In the genomic region with DNA sequence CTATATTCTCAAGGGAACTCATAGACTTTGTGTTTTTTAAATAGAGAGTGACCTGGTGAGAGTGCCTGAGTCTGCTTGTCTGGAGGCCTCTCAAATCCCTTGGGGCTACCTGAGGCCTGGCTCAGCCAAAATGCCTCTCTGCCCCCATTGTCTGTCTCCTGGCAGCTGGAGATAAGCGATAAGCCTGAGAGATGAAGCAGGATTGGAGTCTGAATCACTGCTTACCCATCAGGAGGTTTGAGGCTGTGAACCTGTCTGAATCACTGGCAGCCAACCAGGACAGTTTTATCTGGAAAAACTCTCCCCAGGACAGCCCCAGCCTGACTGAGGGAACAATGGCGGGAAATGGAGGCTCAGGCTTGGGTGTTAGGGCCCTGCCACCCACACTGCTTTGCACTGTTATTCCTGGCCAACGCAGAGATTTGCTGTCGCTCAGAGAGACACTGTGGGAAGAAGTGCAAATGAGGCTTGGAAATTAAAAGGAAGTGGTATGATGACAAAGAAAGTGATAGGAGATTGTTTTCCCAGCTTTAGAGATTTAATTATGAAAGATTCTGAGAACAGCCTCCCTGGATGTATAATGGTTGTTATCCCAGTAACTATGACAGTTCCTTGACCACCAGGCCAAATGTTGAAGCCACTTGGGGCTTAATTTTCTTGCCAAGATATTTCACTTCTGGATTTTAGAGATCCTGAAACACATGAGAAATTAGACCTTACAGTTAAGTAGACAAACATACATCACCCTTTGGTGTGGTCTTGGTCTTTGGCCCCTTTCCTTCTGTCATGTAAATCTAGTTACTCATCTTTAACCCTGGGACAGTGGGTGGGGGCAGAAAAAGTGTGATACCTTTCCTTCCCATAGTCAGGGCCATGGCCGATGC, we compare ENCODE assay signal across 11 cellular contexts.
A peak's percentile ranks its signal among the peaks of the same experiment; 100 is the strongest.
DNase-seq lines count a peak whose midpoint lies in the region; ATAC-seq and TF ChIP-seq lines count a peak whose summit lies in the region.
"Had no signal": no experiment of that assay in that cellular context is flagged by ENCODE, and none has a peak within 500 bp of the region (broad histone marks: within the 10 kb centered on the region; RNA-seq: fewer than 3 reads in every experiment).

No MANE protein-coding gene starts in this region.

- H3K27ac ChIP-seq in BLaER1 treated with 17β-estradiol and CSF1 and Interleukin-3, amounts not matched to agents 10 nM and 100 nM = no peak overlapping the region
- H3K27ac ChIP-seq in HCT116 (ENCODE audit: low read depth, low read length) = no peak overlapping the region
- no peak overlapping the region for H3K27ac ChIP-seq in body of pancreas
- H3K27ac ChIP-seq: suprapubic skin had no signal

- ATAC-seq in HCT116 (no peak), left ventricle myocardium superior (peak; percentile 74), body of pancreas (no peak)
- no peak for ATAC-seq in activated CD8-positive, alpha-beta T cell treated with anti-CD3 and anti-CD28 coated beads for 36 hours
- ATAC-seq: activated naive CD8-positive, alpha-beta T cell treated with anti-CD3 and anti-CD28 coated beads, Interleukin-2, amount 50 U/mL, for 24 hours had no signal

- H3K4me3 ChIP-seq in BLaER1 treated with 17β-estradiol and CSF1 and Interleukin-3, amounts not matched to agents 10 nM and 100 nM = no peak overlapping the region
- H3K4me3 ChIP-seq in HCT116 (replicated peaks in 1 of 2; ENCODE audit: low read depth in 1 of 2, low read length in 2 of 2) (no peak overlapping the region), body of pancreas (no peak overlapping the region)
- H3K4me3 ChIP-seq: suprapubic skin had no signal

- H3K4me1 Mint-ChIP-seq in activated CD8-positive, alpha-beta T cell treated with anti-CD3 and anti-CD28 coated beads for 36 hours (ENCODE audit: low read depth) = no peaks in the 10 kb centered on the region
- H3K4me1 Mint-ChIP-seq: activated naive CD8-positive, alpha-beta T cell treated with anti-CD3 and anti-CD28 coated beads, Interleukin-2, amount 50 U/mL, for 24 hours; CD4-positive, CD25-positive, alpha-beta regulatory T cell had no signal

- POLR2A ChIA-PET in HCT116 (lab: Charles Lee) = no interaction called here
- POLR2A ChIA-PET in activated CD8-positive, alpha-beta T cell treated with anti-CD3 and anti-CD28 coated beads for 36 hours (lab: Charles Lee) = no interaction called here

- peaks cover 10% of the 10 kb centered on the region for H3K27me3 Mint-ChIP-seq in activated CD8-positive, alpha-beta T cell treated with anti-CD3 and anti-CD28 coated beads for 36 hours

- H3K36me3 ChIP-seq in BLaER1 treated with 17β-estradiol and CSF1 and Interleukin-3, amounts not matched to agents 10 nM and 100 nM = peaks cover 0 to 6% (median 0%) of the 10 kb centered on the region in 11 experiments; a peak in 1 of 22 replicates
- H3K36me3 ChIP-seq in HCT116 (ENCODE audit: control insufficient read depth in 1 of 2, insufficient read depth in 2 of 2, low read length in 2 of 2) (no peaks in the 10 kb centered on the region), body of pancreas (replicated peaks in 1 of 2; ENCODE audit: insufficient read depth in 1 of 2, low read depth in 2 of 2) (no peaks in the 10 kb centered on the region)
- H3K36me3 ChIP-seq: suprapubic skin had no signal

- peaks cover 0 to 13% (median 7%) of the 10 kb centered on the region in 10 experiments; a peak in 13 of 20 replicates for H3K4me1 ChIP-seq in BLaER1 treated with 17β-estradiol and CSF1 and Interleukin-3, amounts not matched to agents 10 nM and 100 nM
- H3K4me1 ChIP-seq in HCT116 (ENCODE audit: control insufficient read depth in 1 of 2, insufficient read depth in 2 of 2, low read length in 2 of 2) (peaks cover 6 to 47% of the 10 kb centered on the region in 2 experiments; a peak in 3 of 4 replicates), body of pancreas (no peaks in the 10 kb centered on the region)

- no peak overlapping the region for H3K9ac ChIP-seq in BLaER1 treated with 17β-estradiol and CSF1 and Interleukin-3, amounts not matched to agents 10 nM and 100 nM
- no peak overlapping the region for H3K9ac ChIP-seq in HCT116 (ENCODE audit: low read length)

- H3K4me2 ChIP-seq in BLaER1 treated with 17β-estradiol and CSF1 and Interleukin-3, amounts not matched to agents 10 nM and 100 nM = peak overlapping the region in 6 of 11 experiments; percentile 9 to 49 (median 28); a peak in 6 of 22 replicates
- peak overlapping the region; percentile 22 for H3K4me2 ChIP-seq in HCT116 (ENCODE audit: low read length)

- CTCF ChIA-PET in HCT116 (lab: Charles Lee) = no interaction called here
- CTCF ChIA-PET in activated CD8-positive, alpha-beta T cell treated with anti-CD3 and anti-CD28 coated beads for 36 hours (lab: Charles Lee) = no interaction called here

- peak overlapping the region; percentile 46 for H2AFZ ChIP-seq in HCT116 (ENCODE audit: low read depth, low read length, poor library complexity, severe bottlenecking)

- no peaks in the 10 kb centered on the region for H3K79me2 ChIP-seq in HCT116 (ENCODE audit: insufficient read depth, low read length)

- TF ChIP-seq CTCF in HCT116 (IDR thresholded peaks at IDR 0.05 in 2 of 3, conservative IDR thresholded peaks at IDR 0.05 in 1 of 3; ENCODE audit: borderline replicate concordance in 1 of 3, insufficient read depth in 1 of 3, low read depth in 2 of 3, low read length in 2 of 3) (no peak), body of pancreas (IDR thresholded peaks at IDR 0.05) (no peak)
- no peak for TF ChIP-seq CTCF in activated CD8-positive, alpha-beta T cell treated with anti-CD3 and anti-CD28 coated beads for 36 hours (IDR thresholded peaks at IDR 0.05)

- H3K9me3 ChIP-seq in BLaER1 treated with 17β-estradiol and CSF1 and Interleukin-3, amounts not matched to agents 10 nM and 100 nM (replicated peaks in 1 of 11) = peaks cover 18 to 28% (median 23%) of the 10 kb centered on the region in 11 experiments
- H3K9me3 ChIP-seq in HCT116 (ENCODE audit: control insufficient read depth in 1 of 2, insufficient read depth in 1 of 2, low read depth in 1 of 2, low read length in 2 of 2) (no peaks in the 10 kb centered on the region), body of pancreas (no peaks in the 10 kb centered on the region)
- H3K9me3 ChIP-seq: suprapubic skin had no signal

- TF ChIP-seq POLR2A in HCT116 (IDR thresholded peaks at IDR 0.05; ENCODE audit: borderline replicate concordance, extremely low read depth, insufficient read depth, insufficient read length) (no peak), body of pancreas (IDR thresholded peaks at IDR 0.05) (no peak)

- H3K27me3 ChIP-seq in BLaER1 treated with 17β-estradiol and CSF1 and Interleukin-3, amounts not matched to agents 10 nM and 100 nM = no peaks in the 10 kb centered on the region
- no peaks in the 10 kb centered on the region for H3K27me3 ChIP-seq in HCT116 (ENCODE audit: insufficient read depth, low read length)
- no peaks in the 10 kb centered on the region for H3K27me3 ChIP-seq in body of pancreas
- H3K27me3 ChIP-seq: suprapubic skin had no signal

- intact Hi-C loops in HCT116 (cut with micrococcal nuclease) = no loop called here
- intact Hi-C loops in left ventricle myocardium superior (cut with micrococcal nuclease) = no loop called here
- intact Hi-C loops in body of pancreas (cut with DNase I) = no loop called here
- intact Hi-C loops in activated CD8-positive, alpha-beta T cell treated with anti-CD3 and anti-CD28 coated beads for 36 hours (cut with micrococcal nuclease) = no loop called here

- RAD21 ChIA-PET in HCT116 (lab: Charles Lee; ENCODE audit: low non-redundant PET in 1 of 2, low total read pairs in 2 of 2, uncharacterized antibody in 2 of 2, unreplicated experiment in 2 of 2) = no interaction called here

- 84 to 89% methylated on average over 5 of the region's 5 CpGs for WGBS in body of pancreas, 2 donors

- no TSS peak for BruUV-seq in HCT116 (replicated peaks; lab: Mats Ljungman, UMichigan)

- no peak for TF ChIP-seq RAD21 in HCT116 (IDR thresholded peaks at IDR 0.05; ENCODE audit: low read depth)

- no peaks in the 10 kb centered on the region for H3K9me2 ChIP-seq in HCT116 (ENCODE audit: insufficient read depth)

- H4K20me1 ChIP-seq in BLaER1 treated with 17β-estradiol and CSF1 and Interleukin-3, amounts not matched to agents 10 nM and 100 nM = no peaks in the 10 kb centered on the region
- H4K20me1 ChIP-seq in HCT116 (ENCODE audit: insufficient read depth) = no peaks in the 10 kb centered on the region

- DNase-seq in HCT116 (ENCODE audit: low read depth, low spot score) (no peak), SK-N-DZ (ENCODE audit: low spot score) (peak; percentile 92), left ventricle myocardium superior (no peak), body of pancreas (no peak), Kasumi-1 (lab: John Stamatoyannopoulos, UW) (no peak), COR-L47 (lab: John Stamatoyannopoulos, UW) (no peak)
- DNase-seq in activated CD8-positive, alpha-beta T cell treated with anti-CD3 and anti-CD28 coated beads for 36 hours = no peak
- DNase-seq: activated naive CD8-positive, alpha-beta T cell treated with anti-CD3 and anti-CD28 coated beads, Interleukin-2, amount 50 U/mL, for 24 hours; CD4-positive, CD25-positive, alpha-beta regulatory T cell had no signal

- H3K9me3 Mint-ChIP-seq in activated CD8-positive, alpha-beta T cell treated with anti-CD3 and anti-CD28 coated beads for 36 hours = no peaks in the 10 kb centered on the region

- H3K36me3 Mint-ChIP-seq in activated CD8-positive, alpha-beta T cell treated with anti-CD3 and anti-CD28 coated beads for 36 hours (ENCODE audit: low read depth) = no peaks in the 10 kb centered on the region
- H3K36me3 Mint-ChIP-seq: CD4-positive, CD25-positive, alpha-beta regulatory T cell had no signal

- no peak overlapping the region for H3K27ac Mint-ChIP-seq in activated CD8-positive, alpha-beta T cell treated with anti-CD3 and anti-CD28 coated beads for 36 hours
- H3K27ac Mint-ChIP-seq: activated naive CD8-positive, alpha-beta T cell treated with anti-CD3 and anti-CD28 coated beads, Interleukin-2, amount 50 U/mL, for 24 hours; CD4-positive, CD25-positive, alpha-beta regulatory T cell had no signal

- H3K4me3 Mint-ChIP-seq in activated CD8-positive, alpha-beta T cell treated with anti-CD3 and anti-CD28 coated beads for 36 hours = no peak overlapping the region
- H3K4me3 Mint-ChIP-seq: activated naive CD8-positive, alpha-beta T cell treated with anti-CD3 and anti-CD28 coated beads, Interleukin-2, amount 50 U/mL, for 24 hours; CD4-positive, CD25-positive, alpha-beta regulatory T cell had no signal
